Comparison of ENCODE assay signal across 1 cellular context in the genomic region with DNA sequence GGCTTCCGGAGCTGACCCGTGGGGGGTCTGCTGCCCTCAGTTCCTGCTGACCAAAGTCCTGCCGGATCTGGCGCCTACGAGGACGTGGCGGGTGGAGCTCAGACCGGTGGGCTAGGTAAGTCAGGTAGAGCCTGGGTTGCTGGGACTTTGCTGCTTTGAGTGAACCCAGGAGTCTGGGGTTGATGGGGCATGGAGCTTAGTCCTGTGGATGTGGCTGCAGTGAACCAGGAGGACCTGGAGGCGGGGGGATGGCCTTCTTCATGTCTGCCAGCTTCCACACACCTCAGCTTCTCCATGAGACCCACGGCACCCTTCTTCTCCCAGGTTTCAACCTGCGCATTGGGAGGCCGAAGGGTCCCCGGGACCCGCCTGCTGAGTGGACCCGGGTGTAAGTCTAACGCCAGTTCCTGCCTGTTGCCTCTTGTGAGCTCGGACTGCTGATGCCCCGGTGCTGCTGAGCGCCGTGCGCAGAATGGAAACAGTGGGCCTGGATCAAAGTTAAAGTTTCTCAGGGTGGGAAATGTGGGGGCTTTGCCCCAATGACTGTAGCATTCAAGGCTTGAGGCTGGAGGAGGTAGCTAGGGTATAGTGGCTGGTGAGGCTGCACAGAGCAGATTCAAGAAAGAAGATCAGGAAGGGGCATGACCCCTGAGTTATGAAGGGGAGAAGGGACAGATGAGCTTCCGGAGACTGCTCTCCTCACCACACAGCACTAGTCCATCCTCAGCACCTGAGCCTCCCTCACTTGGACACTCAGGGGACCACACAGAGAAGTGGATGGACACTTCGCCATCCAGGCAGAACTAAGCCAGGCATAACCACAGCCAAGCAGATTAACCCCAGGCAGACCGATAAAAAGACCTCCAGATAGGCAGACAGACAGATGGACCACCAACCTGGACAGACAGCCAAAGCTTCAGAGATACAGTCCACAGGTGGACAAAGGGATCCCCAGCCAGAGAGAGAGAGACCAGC.
A peak's percentile ranks its signal among the peaks of the same experiment; 100 is the strongest.
TF ChIP-seq lines count a peak whose summit lies in the region.

No MANE protein-coding gene starts in this region.

TF ChIP-seq in K562, 482 proteins besides CTCF, POLR2A, EP300 and RAD21:
- TF ChIP-seq ZNF584 (CRISPR knock-in tag; IDR thresholded peaks at IDR 0.05; ENCODE audit: low read depth) (0 out of 2 replicates have a peak, but pooled peaks have one; percentile 50), POLR2B (IDR thresholded peaks at IDR 0.05; ENCODE audit: low read depth, partially characterized antibody) (peak; percentile 60), PHB (CRISPR knock-in tag; IDR thresholded peaks at IDR 0.05) (0 out of 2 replicates have a peak, but pooled peaks have one; percentile 12), ZNF444 (CRISPR knock-in tag; IDR thresholded peaks at IDR 0.05) (no peak), SMARCC2 (IDR thresholded peaks at IDR 0.05; ENCODE audit: low read depth) (0 out of 2 replicates have a peak, but pooled peaks have one; percentile 17), ZBTB1 (CRISPR knock-in tag; IDR thresholded peaks at IDR 0.05; ENCODE audit: borderline replicate concordance, low read depth) (no peak), ZNF143 (CRISPR knock-in tag; IDR thresholded peaks at IDR 0.05) (0 out of 2 replicates have a peak, but pooled peaks have one; percentile 23), CBFA2T3 (IDR thresholded peaks at IDR 0.05) (no peak), ZNF431 (CRISPR knock-in tag; IDR thresholded peaks at IDR 0.05) (no peak), TARDBP (IDR thresholded peaks at IDR 0.05) (0 out of 2 replicates have a peak, but pooled peaks have one; percentile 2), ETV1 (tag; conservative IDR thresholded peaks at IDR 0.05; ENCODE audit: low read depth) (0 out of 2 replicates have a peak, but pooled peaks have one; percentile 0), ARID1B (IDR thresholded peaks at IDR 0.05) (peak; percentile 38), CBX1 (IDR thresholded peaks at IDR 0.05; ENCODE audit: low read depth) (peak; percentile 18; the same call in 1 of the 2 replicates), RBM22 (IDR thresholded peaks at IDR 0.05; ENCODE audit: low read depth, low read length, poor library complexity, severe bottlenecking) (peak; percentile 24), RBFOX2 (IDR thresholded peaks at IDR 0.05; ENCODE audit: low read depth, low read length) (peak; percentile 56; the same call in 1 of the 2 replicates), MTA1 (IDR thresholded peaks at IDR 0.05; ENCODE audit: borderline replicate concordance) (no peak), RBBP5 (IDR thresholded peaks at IDR 0.05; ENCODE audit: borderline replicate concordance, insufficient read depth, low read length, poor library complexity, severe bottlenecking) (peak; percentile 15), SMARCA5 (IDR thresholded peaks at IDR 0.05) (0 out of 2 replicates have a peak, but pooled peaks have one; percentile 15), CHD1 (IDR thresholded peaks at IDR 0.05; ENCODE audit: low read length) (no peak), ESRRB (CRISPR knock-in tag; IDR thresholded peaks at IDR 0.05; ENCODE audit: borderline replicate concordance) (peak; percentile 68; the same call in 1 of the 2 replicates), SUPT5H (IDR thresholded peaks at IDR 0.05) (0 out of 2 replicates have a peak, but pooled peaks have one; percentile 16), KAT7 (CRISPR knock-in tag; IDR thresholded peaks at IDR 0.05; ENCODE audit: borderline replicate concordance) (0 out of 2 replicates have a peak, but pooled peaks have one; percentile 3)
- TF ChIP-seq, protein P1, sequence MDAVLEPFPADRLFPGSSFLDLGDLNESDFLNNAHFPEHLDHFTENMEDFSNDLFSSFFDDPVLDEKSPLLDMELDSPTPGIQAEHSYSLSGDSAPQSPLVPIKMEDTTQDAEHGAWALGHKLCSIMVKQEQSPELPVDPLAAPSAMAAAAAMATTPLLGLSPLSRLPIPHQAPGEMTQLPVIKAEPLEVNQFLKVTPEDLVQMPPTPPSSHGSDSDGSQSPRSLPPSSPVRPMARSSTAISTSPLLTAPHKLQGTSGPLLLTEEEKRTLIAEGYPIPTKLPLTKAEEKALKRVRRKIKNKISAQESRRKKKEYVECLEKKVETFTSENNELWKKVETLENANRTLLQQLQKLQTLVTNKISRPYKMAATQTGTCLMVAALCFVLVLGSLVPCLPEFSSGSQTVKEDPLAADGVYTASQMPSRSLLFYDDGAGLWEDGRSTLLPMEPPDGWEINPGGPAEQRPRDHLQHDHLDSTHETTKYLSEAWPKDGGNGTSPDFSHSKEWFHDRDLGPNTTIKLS (IDR thresholded peaks at IDR 0.05; ENCODE audit: borderline replicate concordance, low read depth): peak; percentile 15; the same call in 1 of the 2 replicates
- TF ChIP-seq, protein P2, sequence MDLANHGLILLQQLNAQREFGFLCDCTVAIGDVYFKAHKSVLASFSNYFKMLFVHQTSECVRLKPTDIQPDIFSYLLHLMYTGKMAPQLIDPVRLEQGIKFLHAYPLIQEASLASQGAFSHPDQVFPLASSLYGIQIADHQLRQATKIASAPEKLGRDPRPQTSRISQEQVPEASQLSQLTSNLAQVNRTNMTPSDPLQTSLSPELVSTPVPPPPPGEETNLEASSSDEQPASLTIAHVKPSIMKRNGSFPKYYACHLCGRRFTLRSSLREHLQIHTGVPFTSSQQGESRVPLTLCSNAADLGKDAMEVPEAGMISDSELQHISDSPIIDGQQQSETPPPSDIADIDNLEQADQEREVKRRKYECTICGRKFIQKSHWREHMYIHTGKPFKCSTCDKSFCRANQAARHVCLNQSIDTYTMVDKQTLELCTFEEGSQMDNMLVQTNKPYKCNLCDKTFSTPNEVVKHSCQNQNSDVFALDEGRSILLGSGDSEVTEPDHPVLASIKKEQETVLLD (IDR thresholded peaks at IDR 0.05): 0 out of 2 replicates have a peak, but pooled peaks have one; percentile 20
- TF ChIP-seq, protein P3, sequence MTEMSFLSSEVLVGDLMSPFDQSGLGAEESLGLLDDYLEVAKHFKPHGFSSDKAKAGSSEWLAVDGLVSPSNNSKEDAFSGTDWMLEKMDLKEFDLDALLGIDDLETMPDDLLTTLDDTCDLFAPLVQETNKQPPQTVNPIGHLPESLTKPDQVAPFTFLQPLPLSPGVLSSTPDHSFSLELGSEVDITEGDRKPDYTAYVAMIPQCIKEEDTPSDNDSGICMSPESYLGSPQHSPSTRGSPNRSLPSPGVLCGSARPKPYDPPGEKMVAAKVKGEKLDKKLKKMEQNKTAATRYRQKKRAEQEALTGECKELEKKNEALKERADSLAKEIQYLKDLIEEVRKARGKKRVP (CRISPR knock-in tag; IDR thresholded peaks at IDR 0.05): peak; percentile 10; the same call in 1 of the 2 replicates
- TF ChIP-seq, protein P4, sequence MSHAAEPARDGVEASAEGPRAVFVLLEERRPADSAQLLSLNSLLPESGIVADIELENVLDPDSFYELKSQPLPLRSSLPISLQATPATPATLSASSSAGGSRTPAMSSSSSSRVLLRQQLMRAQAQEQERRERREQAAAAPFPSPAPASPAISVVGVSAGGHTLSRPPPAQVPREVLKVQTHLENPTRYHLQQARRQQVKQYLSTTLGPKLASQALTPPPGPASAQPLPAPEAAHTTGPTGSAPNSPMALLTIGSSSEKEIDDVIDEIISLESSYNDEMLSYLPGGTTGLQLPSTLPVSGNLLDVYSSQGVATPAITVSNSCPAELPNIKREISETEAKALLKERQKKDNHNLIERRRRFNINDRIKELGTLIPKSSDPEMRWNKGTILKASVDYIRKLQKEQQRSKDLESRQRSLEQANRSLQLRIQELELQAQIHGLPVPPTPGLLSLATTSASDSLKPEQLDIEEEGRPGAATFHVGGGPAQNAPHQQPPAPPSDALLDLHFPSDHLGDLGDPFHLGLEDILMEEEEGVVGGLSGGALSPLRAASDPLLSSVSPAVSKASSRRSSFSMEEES (CRISPR knock-in tag; IDR thresholded peaks at IDR 0.05): peak; percentile 8; the same call in 1 of the 2 replicates
- TF ChIP-seq, protein P5, sequence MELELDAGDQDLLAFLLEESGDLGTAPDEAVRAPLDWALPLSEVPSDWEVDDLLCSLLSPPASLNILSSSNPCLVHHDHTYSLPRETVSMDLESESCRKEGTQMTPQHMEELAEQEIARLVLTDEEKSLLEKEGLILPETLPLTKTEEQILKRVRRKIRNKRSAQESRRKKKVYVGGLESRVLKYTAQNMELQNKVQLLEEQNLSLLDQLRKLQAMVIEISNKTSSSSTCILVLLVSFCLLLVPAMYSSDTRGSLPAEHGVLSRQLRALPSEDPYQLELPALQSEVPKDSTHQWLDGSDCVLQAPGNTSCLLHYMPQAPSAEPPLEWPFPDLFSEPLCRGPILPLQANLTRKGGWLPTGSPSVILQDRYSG (tag; conservative IDR thresholded peaks at IDR 0.05; ENCODE audit: low read depth): no peak
- TF ChIP-seq, protein P6, sequence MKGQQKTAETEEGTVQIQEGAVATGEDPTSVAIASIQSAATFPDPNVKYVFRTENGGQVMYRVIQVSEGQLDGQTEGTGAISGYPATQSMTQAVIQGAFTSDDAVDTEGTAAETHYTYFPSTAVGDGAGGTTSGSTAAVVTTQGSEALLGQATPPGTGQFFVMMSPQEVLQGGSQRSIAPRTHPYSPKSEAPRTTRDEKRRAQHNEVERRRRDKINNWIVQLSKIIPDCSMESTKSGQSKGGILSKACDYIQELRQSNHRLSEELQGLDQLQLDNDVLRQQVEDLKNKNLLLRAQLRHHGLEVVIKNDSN (CRISPR knock-in tag; IDR thresholded peaks at IDR 0.05): 0 out of 2 replicates have a peak, but pooled peaks have one; percentile 11
